Comparison of ENCODE assay signal across 17 cellular contexts in the genomic region with DNA sequence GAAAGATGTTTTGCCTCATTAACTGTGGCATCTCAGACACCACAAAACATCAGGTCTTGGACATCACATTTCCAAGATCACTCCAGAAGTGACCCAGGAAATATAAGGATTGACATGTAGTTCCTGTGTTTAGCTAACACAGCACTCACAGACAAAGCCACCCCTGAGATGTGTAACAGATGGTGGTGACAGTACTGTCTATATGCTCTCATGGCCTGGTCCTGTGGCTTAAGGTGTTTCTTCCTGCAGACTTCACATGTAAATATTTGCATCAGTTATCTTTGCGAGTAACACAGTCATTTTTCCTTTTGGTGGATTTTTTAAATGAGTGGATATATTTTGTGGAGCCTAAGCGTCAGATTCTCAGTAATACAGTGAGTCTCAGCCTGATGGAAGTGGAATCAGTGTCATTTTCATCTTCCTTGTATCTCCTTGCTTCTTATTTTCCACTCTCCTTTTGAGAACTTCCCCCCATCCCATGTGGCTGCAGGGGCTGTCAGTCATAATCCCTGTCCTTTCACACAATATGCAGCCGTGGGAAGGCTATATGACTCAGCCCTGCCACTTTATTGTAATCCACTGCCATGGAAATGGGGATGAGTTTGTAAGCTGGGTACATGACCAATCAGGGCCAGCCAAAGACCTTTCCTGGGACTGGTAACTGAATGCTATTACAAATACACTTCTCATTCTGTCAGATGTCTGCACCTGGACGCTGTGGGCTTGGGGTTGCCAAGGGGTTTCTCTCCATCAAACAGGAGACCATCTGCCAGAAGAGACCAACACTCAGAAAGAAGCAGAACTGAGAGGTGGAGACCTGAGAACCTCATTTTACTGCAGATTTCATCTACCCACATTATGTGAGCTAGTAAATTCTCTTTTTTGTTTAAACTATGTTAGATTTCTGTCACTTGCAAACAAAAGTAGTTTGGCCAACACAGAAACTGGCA.
DNase-seq lines count a peak whose midpoint lies in the region; ATAC-seq, FAIRE-seq and TF ChIP-seq lines count a peak whose summit lies in the region.
"Had no signal": no experiment of that assay in that cellular context is flagged by ENCODE, and none has a peak within 500 bp of the region (broad histone marks: within the 10 kb centered on the region; RNA-seq: fewer than 3 reads in every experiment).

No MANE protein-coding gene starts in this region.

- H3K36me3 Mint-ChIP-seq in HFFc6 (ENCODE audit: low read depth) = no peaks in the 10 kb centered on the region
- H3K36me3 Mint-ChIP-seq: naive B cell, WTC11 had no signal

- TF ChIP-seq CTCF in HFFc6 (IDR thresholded peaks at IDR 0.05) = no peak

- ATAC-seq in GM18511 (IDR thresholded peaks at IDR 0.05; ENCODE audit: unreplicated experiment) = peak; percentile 67
- ATAC-seq: WTC11 had no signal

- no peaks in the 10 kb centered on the region for H3K9me3 Mint-ChIP-seq in HFFc6

- FAIRE-seq in GM19239 (lab: Jason Lieb, UNC) = peak; percentile 42

- no peak overlapping the region for H3K27ac Mint-ChIP-seq in HFFc6
- H3K27ac Mint-ChIP-seq: dendritic cell treated with granulocyte-macrophage colony-stimulating factor and Interleukin-4, amounts not matched to agents 40 ng/mL and 50 ng/mL, for 4 days; naive B cell; WTC11 had no signal

- H3K27me3 Mint-ChIP-seq in HFFc6 (ENCODE audit: insufficient read depth) = peaks cover 5% of the 10 kb centered on the region; the same call in 1 of the 2 replicates
- H3K27me3 Mint-ChIP-seq: CD4-positive, alpha-beta memory T cell had no signal

- DNase-seq in GM19239 (ENCODE audit: insufficient read length, low spot score) (no peak), RPMI7951 (ENCODE audit: low read depth) (peak; percentile 11), left kidney (ENCODE audit: low read depth, low spot score) (peak; percentile 68), MV-4-11 (lab: John Stamatoyannopoulos, UW) (no peak), HFFc6 (no peak), NCI-H1694 treated with DMSO at 0.1 percent for 48 hours (lab: John Stamatoyannopoulos, UW) (no peak)
- DNase-seq: CD4-positive, alpha-beta memory T cell; GDM1; left ventricle myocardium inferior; naive B cell; NCI-H226; PC-9; right cardiac atrium; stimulated activated naive CD4-positive, alpha-beta T cell had no signal

- H3K4me3 Mint-ChIP-seq in HFFc6 = no peak overlapping the region
- H3K4me3 Mint-ChIP-seq: dendritic cell treated with granulocyte-macrophage colony-stimulating factor and Interleukin-4, amounts not matched to agents 40 ng/mL and 50 ng/mL, for 4 days; naive B cell; WTC11 had no signal

- no peaks in the 10 kb centered on the region for H3K4me1 Mint-ChIP-seq in HFFc6 (ENCODE audit: low read depth)
- H3K4me1 Mint-ChIP-seq: naive B cell, WTC11 had no signal

Comparison
In these comparisons a context has a peak if more than half of its experiments do, and no peak if none do; other contexts are left out.
1. DNase-seq: peak in RPMI7951 (single experiment) and left kidney (single experiment); none in GM19239 (single experiment), MV-4-11 (single experiment), HFFc6 (single experiment) and NCI-H1694 treated with DMSO at 0.1 percent for 48 hours (single experiment).